19 cellular contexts compared by ENCODE assay signal in genomic region chr9:100430286-100430940, GRCh38. TPM values are rescaled to one million over a fixed set of nuclear protein-coding genes. Genes with fewer than 3 reads are reported as not detected.
DNase-seq lines count a peak whose midpoint lies in the region; ATAC-seq, FAIRE-seq and TF ChIP-seq lines count a peak whose summit lies in the region.
"Had no signal": no experiment of that assay in that cellular context is flagged by ENCODE, and none has a peak within 500 bp of the region (broad histone marks: within the 10 kb centered on the region; RNA-seq: fewer than 3 reads in every experiment).

No MANE protein-coding gene starts in this region.

- H2AFZ ChIP-seq in endothelial cell of umbilical vein (ENCODE audit: low read depth, low read length) (no peak overlapping the region), osteoblast (ENCODE audit: low read length) (no peak overlapping the region)

- no peak overlapping the region for H3K4me3 Mint-ChIP-seq in Calu3 (ENCODE audit: low read depth, unreplicated experiment)
- H3K4me3 Mint-ChIP-seq in effector memory CD8-positive, alpha-beta T cell, result no peak overlapping the region
- H3K4me3 Mint-ChIP-seq: activated CD4-positive, alpha-beta memory T cell treated with anti-CD3 and anti-CD28 coated beads, Interleukin-2, amount 10 ng/mL, durations not matched to agents 7 days and 5 days; activated naive CD8-positive, alpha-beta T cell treated with anti-CD3 and anti-CD28 coated beads, Interleukin-2, amount 10 ng/mL, durations not matched to agents 7 days and 5 days; activated T-cell treated with anti-CD3 and anti-CD28 coated beads, Interleukin-2, amount 50 U/mL, for 4 hours; natural killer cell treated with Interleukin-12 subunit alpha and Interleukin-12 subunit beta and Interleukin-15 and Interleukin-18, amount 100 ng/mL, for 72 hours had no signal

- TF ChIP-seq CTCF in Calu3 (IDR thresholded peaks at IDR 0.05; ENCODE audit: unreplicated experiment) (no peak), Panc1 (IDR thresholded peaks at IDR 0.05) (no peak), endothelial cell of umbilical vein (IDR thresholded peaks at IDR 0.05; ENCODE audit: extremely low read depth in 1 of 2, insufficient read depth in 1 of 2, low read depth in 1 of 2, low read length in 2 of 2) (no peak), osteoblast (IDR thresholded peaks at IDR 0.05; ENCODE audit: extremely low read depth, low read depth, low read length) (no peak)

- POLR2A ChIA-PET in Panc1 (lab: Charles Lee) (no interaction called here), endothelial cell of umbilical vein (lab: Charles Lee) (no interaction called here)

- no peak for FAIRE-seq in endothelial cell of umbilical vein (lab: Jason Lieb, UNC)

- peak overlapping the region in 1 of 2 experiments; percentile 73; a peak in 2 of 4 replicates for H3K4me3 ChIP-seq in Panc1 (ENCODE audit: low read depth in 2 of 2, low read length in 2 of 2)
- no peak overlapping the region for H3K4me3 ChIP-seq in endothelial cell of umbilical vein (replicated peaks in 1 of 3; ENCODE audit: insufficient read depth in 1 of 3, low read depth in 1 of 3, low read length in 3 of 3)
- no peak overlapping the region for H3K4me3 ChIP-seq in osteoblast (ENCODE audit: insufficient read depth, low read length)
- H3K4me3 ChIP-seq: Peyer's patch, prostate gland, skin epidermis had no signal

- H3K36me3 ChIP-seq in Panc1 (ENCODE audit: control insufficient read depth, insufficient read depth, low read length) (no peaks in the 10 kb centered on the region), endothelial cell of umbilical vein (ENCODE audit: control insufficient read depth in 2 of 2, extremely low read depth in 1 of 2, insufficient read depth in 2 of 2, low read length in 2 of 2) (no peaks in the 10 kb centered on the region), osteoblast (ENCODE audit: insufficient read depth, low read length) (no peaks in the 10 kb centered on the region)
- H3K36me3 ChIP-seq: Peyer's patch, prostate gland had no signal

- no peak for ATAC-seq in Panc1
- no peak for ATAC-seq in effector memory CD8-positive, alpha-beta T cell (replicated peaks)
- ATAC-seq: activated T-cell treated with anti-CD3 and anti-CD28 coated beads, Interleukin-2, amount 50 U/mL, for 4 hours; natural killer cell treated with Interleukin-12 subunit alpha and Interleukin-12 subunit beta and Interleukin-15 and Interleukin-18, amount 100 ng/mL, for 72 hours had no signal

- H3K9ac ChIP-seq in endothelial cell of umbilical vein (replicated peaks; ENCODE audit: extremely low read depth, insufficient read depth, low read length), result no peak overlapping the region

- no peaks in the 10 kb centered on the region for H3K9me1 ChIP-seq in endothelial cell of umbilical vein (replicated peaks; ENCODE audit: control insufficient read depth, extremely low read depth, insufficient read depth, low read length)

- H3K4me1 Mint-ChIP-seq in Calu3 (ENCODE audit: low read depth, unreplicated experiment), result peaks cover 32% of the 10 kb centered on the region
- peaks cover 30 to 50% of the 10 kb centered on the region in 2 donors for H3K4me1 Mint-ChIP-seq in effector memory CD8-positive, alpha-beta T cell (ENCODE audit: low read depth in 2 of 2)

- H3K9me3 Mint-ChIP-seq in Calu3 (ENCODE audit: low read depth, unreplicated experiment), result no peaks in the 10 kb centered on the region
- H3K9me3 Mint-ChIP-seq in effector memory CD8-positive, alpha-beta T cell, result no peaks in the 10 kb centered on the region
- H3K9me3 Mint-ChIP-seq: activated CD4-positive, alpha-beta memory T cell treated with anti-CD3 and anti-CD28 coated beads, Interleukin-2, amount 10 ng/mL, durations not matched to agents 7 days and 5 days; activated naive CD8-positive, alpha-beta T cell treated with anti-CD3 and anti-CD28 coated beads, Interleukin-2, amount 10 ng/mL, durations not matched to agents 7 days and 5 days; activated T-cell treated with anti-CD3 and anti-CD28 coated beads, Interleukin-2, amount 50 U/mL, for 4 hours; natural killer cell treated with Interleukin-12 subunit alpha and Interleukin-12 subunit beta and Interleukin-15 and Interleukin-18, amount 100 ng/mL, for 72 hours had no signal

- no peaks in the 10 kb centered on the region for H3K27me3 Mint-ChIP-seq in Calu3 (ENCODE audit: unreplicated experiment)
- H3K27me3 Mint-ChIP-seq in effector memory CD8-positive, alpha-beta T cell, result no peaks in the 10 kb centered on the region

- H3K4me1 ChIP-seq in Panc1 (ENCODE audit: control insufficient read depth, insufficient read depth, low read length), result peaks cover 20% of the 10 kb centered on the region
- H3K4me1 ChIP-seq in endothelial cell of umbilical vein (ENCODE audit: control insufficient read depth, extremely low read depth, insufficient read depth, low read length), result peaks cover 36% of the 10 kb centered on the region
- peaks cover 41% of the 10 kb centered on the region for H3K4me1 ChIP-seq in osteoblast (ENCODE audit: insufficient read depth, low read length)
- H3K4me1 ChIP-seq: prostate gland had no signal

- H3K27me3 ChIP-seq in Panc1 (ENCODE audit: control insufficient read depth, insufficient read depth, low read length) (no peaks in the 10 kb centered on the region), endothelial cell of umbilical vein (ENCODE audit: control insufficient read depth in 2 of 2, insufficient read depth in 2 of 2, low read length in 2 of 2) (no peaks in the 10 kb centered on the region), osteoblast (ENCODE audit: insufficient read depth, low read length) (no peaks in the 10 kb centered on the region)
- H3K27me3 ChIP-seq: Peyer's patch had no signal

- TF ChIP-seq POLR2A in endothelial cell of umbilical vein (IDR thresholded peaks at IDR 0.05; ENCODE audit: low read depth, low read length), result no peak

- dilution Hi-C loops in endothelial cell of umbilical vein (cut with MboI; ENCODE audit: extremely low pct_ligation_motif_present, low sequenced_read_pairs), result loop anchor here (25.0 kb wide), 1 partner anchor 93 kb away; no protein-coding TSS in a partner anchor

- BruUV-seq in Calu3 (replicated peaks; lab: Mats Ljungman, UMichigan), result no TSS peak
- BruUV-seq in Panc1 (replicated peaks; lab: Mats Ljungman, UMichigan), result no TSS peak
- BruUV-seq in endothelial cell of umbilical vein (replicated peaks; lab: Mats Ljungman, UMichigan), result no TSS peak

- DNase-seq in Calu3, result no peak
- DNase-seq in Panc1 (ENCODE audit: low read depth, low spot score), result no peak
- no peak for DNase-seq in endothelial cell of umbilical vein (ENCODE audit: low read depth, low spot score)
- no peak for DNase-seq in osteoblast (ENCODE audit: insufficient read length, low spot score, missing footprints)
- DNase-seq in NCI-H69 (lab: John Stamatoyannopoulos, UW), result no peak
- no peak for DNase-seq in NCI-H526 treated with DMSO at 0.1 percent for 48 hours (lab: John Stamatoyannopoulos, UW)
- DNase-seq in NCI-H1048 (lab: John Stamatoyannopoulos, UW), result no peak
- no peak for DNase-seq in effector memory CD8-positive, alpha-beta T cell
- DNase-seq: activated CD4-positive, alpha-beta memory T cell treated with anti-CD3 and anti-CD28 coated beads, Interleukin-2, amount 10 ng/mL, durations not matched to agents 7 days and 5 days; activated naive CD8-positive, alpha-beta T cell treated with anti-CD3 and anti-CD28 coated beads, Interleukin-2, amount 10 ng/mL, durations not matched to agents 7 days and 5 days; activated T-cell treated with anti-CD3 and anti-CD28 coated beads, Interleukin-2, amount 50 U/mL, for 4 hours; Kasumi-1; NCI-H1417; NCI-H82; Peyer's patch; stimulated activated CD4-positive, alpha-beta T cell treated with anti-CD3 and anti-CD28 coated beads, Interleukin-4, amount 100 ng/mL, for 1 hour had no signal

- H3K79me2 ChIP-seq in endothelial cell of umbilical vein (ENCODE audit: control insufficient read depth, insufficient read depth, low read length), result peaks cover 74% of the 10 kb centered on the region
- H3K79me2 ChIP-seq in osteoblast (ENCODE audit: insufficient read depth, low read length), result peaks cover 72% of the 10 kb centered on the region

- peak overlapping the region; percentile 84 for H3K4me2 ChIP-seq in endothelial cell of umbilical vein (ENCODE audit: insufficient read depth, low read length)
- H3K4me2 ChIP-seq in osteoblast (ENCODE audit: insufficient read depth, low read length), result peak overlapping the region; percentile 83

- CTCF ChIA-PET in Calu3 (lab: Charles Lee) (no interaction called here), Panc1 (lab: Charles Lee) (no interaction called here), endothelial cell of umbilical vein (lab: Charles Lee) (interaction anchor here (0.8 to 2.8 kb wide), 3 partner anchors 104 to 1246 kb away, joined by 3 to 19 read pairs (median 7); no protein-coding TSS in a partner anchor)

- H3K9me3 ChIP-seq in Panc1 (ENCODE audit: control insufficient read depth, insufficient read depth, low read depth, low read length) (no peaks in the 10 kb centered on the region), endothelial cell of umbilical vein (replicated peaks; ENCODE audit: control insufficient read depth, insufficient read depth, low read length) (no peaks in the 10 kb centered on the region), osteoblast (ENCODE audit: low read depth, low read length) (no peaks in the 10 kb centered on the region)
- H3K9me3 ChIP-seq: Peyer's patch, prostate gland had no signal

- in situ Hi-C loops in Panc1 (cut with HindIII; ENCODE audit: low pct_unique_long_range_greater_than_20kb, low sequenced_read_pairs), result no loop called here

- H4K20me1 ChIP-seq in endothelial cell of umbilical vein (replicated peaks; ENCODE audit: control insufficient read depth, extremely low read depth, insufficient read depth, low read length) (peaks cover under 1% of the 10 kb centered on the region), osteoblast (ENCODE audit: insufficient read depth, low read length) (peaks cover 16% of the 10 kb centered on the region)

- H3K27ac ChIP-seq in Panc1 (ENCODE audit: low read length) (peak overlapping the region; percentile 92), endothelial cell of umbilical vein (ENCODE audit: insufficient read depth, low read depth, low read length) (peak overlapping the region; percentile 98), osteoblast (ENCODE audit: low read depth, low read length) (peak overlapping the region; percentile 97)
- H3K27ac ChIP-seq: prostate gland had no signal

- peaks cover 29% of the 10 kb centered on the region for H3K36me3 Mint-ChIP-seq in Calu3 (ENCODE audit: insufficient read depth, unreplicated experiment)
- H3K36me3 Mint-ChIP-seq in effector memory CD8-positive, alpha-beta T cell (ENCODE audit: insufficient read depth), result peaks cover 6% of the 10 kb centered on the region
- H3K36me3 Mint-ChIP-seq: natural killer cell treated with Interleukin-12 subunit alpha and Interleukin-12 subunit beta and Interleukin-15 and Interleukin-18, amount 100 ng/mL, for 72 hours had no signal

- intact Hi-C loops in Calu3 (cut with micrococcal nuclease; ENCODE audit: unreplicated experiment) (no loop called here), Panc1 (cut with micrococcal nuclease; ENCODE audit: unreplicated experiment) (no loop called here), endothelial cell of umbilical vein (cut with micrococcal nuclease) (no loop called here)

- peak overlapping the region; percentile 12 for H3K27ac Mint-ChIP-seq in Calu3 (ENCODE audit: unreplicated experiment)
- peak overlapping the region in 1 of 2 donors; percentile 57 for H3K27ac Mint-ChIP-seq in effector memory CD8-positive, alpha-beta T cell
- H3K27ac Mint-ChIP-seq: activated CD4-positive, alpha-beta memory T cell treated with anti-CD3 and anti-CD28 coated beads, Interleukin-2, amount 10 ng/mL, durations not matched to agents 7 days and 5 days; activated naive CD8-positive, alpha-beta T cell treated with anti-CD3 and anti-CD28 coated beads, Interleukin-2, amount 10 ng/mL, durations not matched to agents 7 days and 5 days; natural killer cell treated with Interleukin-12 subunit alpha and Interleukin-12 subunit beta and Interleukin-15 and Interleukin-18, amount 100 ng/mL, for 72 hours had no signal

RNA-seq across cellular contexts. Expression of gene MSANTD3, which starts 3.5 kb away (rescaled TPM):
- total RNA-seq in Calu3 (2022) (16.3 and 23.5 TPM in 2 replicates), Panc1 (2021; ENCODE audit: unreplicated experiment) (58.7 TPM), endothelial cell of umbilical vein (82.7 and 88.5 TPM in 2 replicates), osteoblast (67.3 and 76.3 TPM in 2 replicates)
- 29.3 TPM for polyA plus RNA-seq in Panc1 (2012; ENCODE audit: insufficient read length)
- 21.8 and 31.3 TPM in 2 replicates for polyA plus RNA-seq in endothelial cell of umbilical vein
- 44.4 and 50.1 TPM in 2 replicates for polyA plus RNA-seq in endothelial cell of umbilical vein (2011; cell fraction: cytosol; rRNA removed)
- polyA plus RNA-seq in endothelial cell of umbilical vein (2011; cell fraction: nucleus; rRNA removed), result 30.5 and 43.8 TPM in 2 replicates
- 68.1 and 84.6 TPM in 2 replicates for polyA plus RNA-seq in endothelial cell of umbilical vein (2012)
- 24.5 and 29.6 TPM in 2 replicates for polyA minus RNA-seq in endothelial cell of umbilical vein
- polyA minus RNA-seq in endothelial cell of umbilical vein (2011; cell fraction: cytosol; rRNA and poly(A)+ RNA removed), result 11.9 TPM
- polyA minus RNA-seq in endothelial cell of umbilical vein (2011; cell fraction: nucleus; rRNA and poly(A)+ RNA removed), result 16.8 and 22.3 TPM in 2 replicates

RNA-seq across cellular contexts. Expression of gene TMEFF1, which starts 42.5 kb away (rescaled TPM):
- total RNA-seq in Calu3 (2022) (1.7 TPM in 2 replicates), Panc1 (2021; ENCODE audit: unreplicated experiment) (2.2 TPM), endothelial cell of umbilical vein (9.8 and 14.6 TPM in 2 replicates), osteoblast (0.72 and 1.2 TPM in 2 replicates)
- 0.88 TPM for polyA plus RNA-seq in Panc1 (2012; ENCODE audit: insufficient read length)
- 3.0 and 3.2 TPM in 2 replicates for polyA plus RNA-seq in endothelial cell of umbilical vein
- 1.4 and 1.6 TPM in 2 replicates for polyA plus RNA-seq in endothelial cell of umbilical vein (2011; cell fraction: cytosol; rRNA removed)
- polyA plus RNA-seq in endothelial cell of umbilical vein (2011; cell fraction: nucleus; rRNA removed), result 0.84 and 1.5 TPM in 2 replicates
- polyA plus RNA-seq in endothelial cell of umbilical vein (2012), result 2.0 and 5.8 TPM in 2 replicates
- 1.5 and 2.2 TPM in 2 replicates for polyA minus RNA-seq in endothelial cell of umbilical vein
- polyA minus RNA-seq in endothelial cell of umbilical vein (2011; cell fraction: cytosol; rRNA and poly(A)+ RNA removed), result 0.31 TPM
- polyA minus RNA-seq in endothelial cell of umbilical vein (2011; cell fraction: nucleus; rRNA and poly(A)+ RNA removed), result 1.3 and 3.4 TPM in 2 replicates
